In the genomic region with DNA sequence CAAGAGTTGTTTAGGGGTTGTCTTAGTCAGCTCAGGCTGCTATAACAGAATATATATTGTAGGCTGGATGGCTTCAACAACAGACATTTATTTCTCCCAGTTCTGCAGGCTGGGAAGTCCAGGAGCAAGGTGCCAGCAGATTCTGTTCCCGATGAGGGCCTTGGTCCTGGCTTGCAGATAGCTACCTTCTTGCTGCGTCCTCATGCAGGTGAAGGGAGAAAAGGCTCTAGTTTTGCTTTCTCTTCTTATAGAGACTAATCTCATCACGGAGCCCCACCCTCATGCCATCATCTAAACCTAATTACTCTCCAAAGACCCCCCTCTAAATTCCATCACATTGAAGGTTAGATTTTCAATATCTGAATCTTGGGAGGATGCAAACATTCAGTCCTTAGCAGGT, we compare ENCODE assay signal across 15 cellular contexts.
DNase-seq lines count a peak whose midpoint lies in the region; ATAC-seq and TF ChIP-seq lines count a peak whose summit lies in the region.
"Had no signal": no experiment of that assay in that cellular context is flagged by ENCODE, and none has a peak within 500 bp of the region (broad histone marks: within the 10 kb centered on the region; RNA-seq: fewer than 3 reads in every experiment).

No MANE protein-coding gene starts in this region.

- H3K4me3 Mint-ChIP-seq in T-helper 1 cell treated with Interleukin-12 subunit alpha and Interleukin-12 subunit beta and Interleukin-4 antibody, amounts not matched to agents 30 μg/mL and 1 μg/mL, for 36 hours = peak overlapping the region; percentile 77
- H3K4me3 Mint-ChIP-seq in memory B cell (peak overlapping the region; percentile 93), type B pancreatic cell (peak overlapping the region; percentile 22), nephron progenitor cell (no peak overlapping the region)

- peak overlapping the region; percentile 97 for H3K27ac ChIP-seq in left ventricle myocardium inferior (replicated peaks)
- no peak overlapping the region for H3K27ac ChIP-seq in right cardiac atrium (ENCODE audit: low read length)

- no peaks in the 10 kb centered on the region for H3K9me3 ChIP-seq in left ventricle myocardium inferior (replicated peaks)
- H3K9me3 ChIP-seq in right cardiac atrium (ENCODE audit: control insufficient read depth, low read length) = no peaks in the 10 kb centered on the region
- H3K9me3 ChIP-seq: adrenal gland had no signal

- peaks cover 38% of the 10 kb centered on the region for H3K4me1 Mint-ChIP-seq in T-helper 1 cell treated with Interleukin-12 subunit alpha and Interleukin-12 subunit beta and Interleukin-4 antibody, amounts not matched to agents 30 μg/mL and 1 μg/mL, for 36 hours (ENCODE audit: low read depth)
- peaks cover 38% of the 10 kb centered on the region for H3K4me1 Mint-ChIP-seq in memory B cell
- peaks cover 40% of the 10 kb centered on the region for H3K4me1 Mint-ChIP-seq in type B pancreatic cell (ENCODE audit: unreplicated experiment)
- peaks cover 55% of the 10 kb centered on the region for H3K4me1 Mint-ChIP-seq in nephron progenitor cell

- H3K27ac Mint-ChIP-seq in T-helper 1 cell treated with Interleukin-12 subunit alpha and Interleukin-12 subunit beta and Interleukin-4 antibody, amounts not matched to agents 30 μg/mL and 1 μg/mL, for 36 hours = peak overlapping the region; percentile 92
- H3K27ac Mint-ChIP-seq in memory B cell (peak overlapping the region; percentile 88), type B pancreatic cell (peak overlapping the region; percentile 45), nephron progenitor cell (no peak overlapping the region)
- H3K27ac Mint-ChIP-seq: HFFc6 had no signal

- no peaks in the 10 kb centered on the region for H3K36me3 Mint-ChIP-seq in T-helper 1 cell treated with Interleukin-12 subunit alpha and Interleukin-12 subunit beta and Interleukin-4 antibody, amounts not matched to agents 30 μg/mL and 1 μg/mL, for 36 hours (ENCODE audit: low read depth)
- H3K36me3 Mint-ChIP-seq in memory B cell (no peaks in the 10 kb centered on the region), type B pancreatic cell (no peaks in the 10 kb centered on the region), nephron progenitor cell (ENCODE audit: low read depth) (no peaks in the 10 kb centered on the region)

- no peaks in the 10 kb centered on the region for H3K36me3 ChIP-seq in left ventricle myocardium inferior
- H3K36me3 ChIP-seq: adrenal gland had no signal

- H3K4me3 ChIP-seq in left ventricle myocardium inferior (no peak overlapping the region), right cardiac atrium (ENCODE audit: low read length) (no peak overlapping the region)

- ATAC-seq in right cardiac atrium = no peak
- no peak for ATAC-seq in memory B cell (ENCODE audit: low read depth)

- DNase-seq in left ventricle myocardium inferior (no peak), right cardiac atrium (no peak), memory B cell (ENCODE audit: low spot score in 2 of 2) (peak in 1 of 2 donors; percentile 8), type B pancreatic cell (ENCODE audit: extremely low spot score, unreplicated experiment) (no peak), RPMI8226 (no peak), nephron progenitor cell (no peak), EL (no peak)
- DNase-seq: adrenal gland, AML-193, HFFc6, NCI-H1930, NCI-H748 treated with DMSO at 0.1 percent for 48 hours, T-helper 9 cell had no signal

- H3K27me3 ChIP-seq in left ventricle myocardium inferior (ENCODE audit: low read depth) (no peaks in the 10 kb centered on the region), right cardiac atrium (ENCODE audit: control insufficient read depth, insufficient read depth) (no peaks in the 10 kb centered on the region)
- H3K27me3 ChIP-seq: adrenal gland had no signal

- H3K4me1 ChIP-seq in left ventricle myocardium inferior (peaks cover 33% of the 10 kb centered on the region), right cardiac atrium (ENCODE audit: control insufficient read depth, insufficient read depth, low read length) (peaks cover 5% of the 10 kb centered on the region)

- H3K9me3 Mint-ChIP-seq in T-helper 1 cell treated with Interleukin-12 subunit alpha and Interleukin-12 subunit beta and Interleukin-4 antibody, amounts not matched to agents 30 μg/mL and 1 μg/mL, for 36 hours = no peaks in the 10 kb centered on the region
- no peaks in the 10 kb centered on the region for H3K9me3 Mint-ChIP-seq in memory B cell
- no peaks in the 10 kb centered on the region for H3K9me3 Mint-ChIP-seq in type B pancreatic cell
- H3K9me3 Mint-ChIP-seq in nephron progenitor cell = peaks cover 7% of the 10 kb centered on the region
- H3K9me3 Mint-ChIP-seq: HFFc6, neural crest cell had no signal

- H3K27me3 Mint-ChIP-seq in T-helper 1 cell treated with Interleukin-12 subunit alpha and Interleukin-12 subunit beta and Interleukin-4 antibody, amounts not matched to agents 30 μg/mL and 1 μg/mL, for 36 hours (ENCODE audit: low read depth) = peaks cover 14% of the 10 kb centered on the region
- H3K27me3 Mint-ChIP-seq in memory B cell = no peaks in the 10 kb centered on the region
- H3K27me3 Mint-ChIP-seq in type B pancreatic cell = no peaks in the 10 kb centered on the region
- H3K27me3 Mint-ChIP-seq in nephron progenitor cell (ENCODE audit: low read depth, poor library complexity) = peaks cover 12% of the 10 kb centered on the region

- intact Hi-C loops in left ventricle myocardium inferior (cut with micrococcal nuclease) (no loop called here), right cardiac atrium (cut with DNase I) (no loop called here)

- 83% methylated on average over 3 of the region's 3 CpGs for WGBS in right cardiac atrium

- TF ChIP-seq CTCF in left ventricle myocardium inferior (IDR thresholded peaks at IDR 0.05; ENCODE audit: borderline replicate concordance) (no peak), type B pancreatic cell (conservative IDR thresholded peaks at IDR 0.05) (no peak), nephron progenitor cell (IDR thresholded peaks at IDR 0.05) (no peak)
